ENCODE assay signal across 1 cellular context in the genomic region with DNA sequence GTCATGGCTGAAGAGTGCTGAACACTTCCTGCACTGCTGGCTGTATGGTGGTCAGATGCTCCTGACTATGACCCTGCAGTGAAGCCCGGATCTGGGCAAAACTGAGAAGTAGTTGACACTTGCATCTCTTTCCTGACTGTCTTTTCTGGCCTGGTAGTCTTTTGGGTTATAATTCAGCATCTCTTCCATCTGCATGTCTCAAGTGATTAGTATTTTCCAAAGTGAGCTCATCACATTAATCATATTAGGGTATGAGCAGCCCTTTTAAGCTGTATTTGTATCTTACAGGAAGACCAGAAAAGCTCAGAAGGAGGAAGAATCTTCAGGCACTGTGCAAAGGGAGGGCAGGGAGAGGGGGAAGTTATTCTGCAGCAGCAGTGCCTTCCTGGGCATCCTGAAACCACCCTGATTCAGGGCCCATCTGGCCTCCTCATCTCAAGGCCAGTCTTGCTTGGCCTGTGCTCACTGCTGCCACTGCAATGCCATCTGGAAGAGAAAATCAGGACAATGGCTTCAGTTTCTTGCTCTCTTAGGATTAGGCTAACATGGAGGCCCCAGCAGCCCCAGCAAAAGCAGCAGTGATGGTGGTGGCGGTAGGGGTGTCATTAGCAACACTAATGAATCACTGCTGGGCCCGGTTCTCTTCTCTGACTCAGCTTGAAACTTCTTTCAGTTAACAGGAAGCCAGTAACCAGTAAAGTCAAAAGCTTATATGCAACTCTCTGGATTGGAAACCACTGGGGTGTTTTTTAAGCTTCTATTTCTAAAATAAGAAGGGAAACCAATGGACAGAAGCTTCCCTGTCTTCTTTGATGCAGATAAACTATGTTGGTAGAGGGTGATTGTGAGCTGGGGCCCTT.
TF ChIP-seq lines count a peak whose summit lies in the region.

No MANE protein-coding gene starts in this region.

TF ChIP-seq in GM12878, 131 proteins besides CTCF, POLR2A, EP300 and RAD21 (continued from another document and continues in another):
- TF ChIP-seq, protein P1, sequence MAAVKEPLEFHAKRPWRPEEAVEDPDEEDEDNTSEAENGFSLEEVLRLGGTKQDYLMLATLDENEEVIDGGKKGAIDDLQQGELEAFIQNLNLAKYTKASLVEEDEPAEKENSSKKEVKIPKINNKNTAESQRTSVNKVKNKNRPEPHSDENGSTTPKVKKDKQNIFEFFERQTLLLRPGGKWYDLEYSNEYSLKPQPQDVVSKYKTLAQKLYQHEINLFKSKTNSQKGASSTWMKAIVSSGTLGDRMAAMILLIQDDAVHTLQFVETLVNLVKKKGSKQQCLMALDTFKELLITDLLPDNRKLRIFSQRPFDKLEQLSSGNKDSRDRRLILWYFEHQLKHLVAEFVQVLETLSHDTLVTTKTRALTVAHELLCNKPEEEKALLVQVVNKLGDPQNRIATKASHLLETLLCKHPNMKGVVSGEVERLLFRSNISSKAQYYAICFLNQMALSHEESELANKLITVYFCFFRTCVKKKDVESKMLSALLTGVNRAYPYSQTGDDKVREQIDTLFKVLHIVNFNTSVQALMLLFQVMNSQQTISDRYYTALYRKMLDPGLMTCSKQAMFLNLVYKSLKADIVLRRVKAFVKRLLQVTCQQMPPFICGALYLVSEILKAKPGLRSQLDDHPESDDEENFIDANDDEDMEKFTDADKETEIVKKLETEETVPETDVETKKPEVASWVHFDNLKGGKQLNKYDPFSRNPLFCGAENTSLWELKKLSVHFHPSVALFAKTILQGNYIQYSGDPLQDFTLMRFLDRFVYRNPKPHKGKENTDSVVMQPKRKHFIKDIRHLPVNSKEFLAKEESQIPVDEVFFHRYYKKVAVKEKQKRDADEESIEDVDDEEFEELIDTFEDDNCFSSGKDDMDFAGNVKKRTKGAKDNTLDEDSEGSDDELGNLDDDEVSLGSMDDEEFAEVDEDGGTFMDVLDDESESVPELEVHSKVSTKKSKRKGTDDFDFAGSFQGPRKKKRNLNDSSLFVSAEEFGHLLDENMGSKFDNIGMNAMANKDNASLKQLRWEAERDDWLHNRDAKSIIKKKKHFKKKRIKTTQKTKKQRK (IDR thresholded peaks at IDR 0.05; ENCODE audit: low read depth, low read length) = no peak
- TF ChIP-seq CBX5 (IDR thresholded peaks at IDR 0.05; ENCODE audit: low read depth) (0 out of 2 replicates have a peak, but pooled peaks have one; percentile 21), IKZF2 (IDR thresholded peaks at IDR 0.05) (peak; percentile 95 to 97), ASH2L (IDR thresholded peaks at IDR 0.05; ENCODE audit: borderline replicate concordance, low read depth) (0 out of 2 replicates have a peak, but pooled peaks have one; percentile 66), SREBF2 (IDR thresholded peaks at IDR 0.05; ENCODE audit: low read length) (no peak), TCF3 (IDR thresholded peaks at IDR 0.05; ENCODE audit: borderline replicate concordance, insufficient read depth, low read depth, low read length) (no peak), ATF7 (IDR thresholded peaks at IDR 0.05; ENCODE audit: low read depth) (peak; percentile 80), ZNF274 (IDR thresholded peaks at IDR 0.05; ENCODE audit: insufficient read depth, insufficient read length) (no peak), ZBED1 (IDR thresholded peaks at IDR 0.05; ENCODE audit: borderline replicate concordance) (peak; percentile 71; the same call in 1 of the 2 replicates), SIN3A (IDR thresholded peaks at IDR 0.05; ENCODE audit: low read depth, low read length) (no peak), YY1 (IDR thresholded peaks at IDR 0.05; ENCODE audit: low read depth, low read length) (peak; percentile 92), SUPT20H (IDR thresholded peaks at IDR 0.05; ENCODE audit: borderline replicate concordance, control insufficient read depth, low read depth, low read length) (no peak), HCFC1 (IDR thresholded peaks at IDR 0.05; ENCODE audit: low read length) (no peak), MYC (IDR thresholded peaks at IDR 0.05; ENCODE audit: insufficient read depth, insufficient read length, insufficient replicate concordance, low read length, severe bottlenecking) (no peak), IRF4 (IDR thresholded peaks at IDR 0.05; ENCODE audit: low read depth, low read length) (peak; percentile 70; the same call in 1 of the 2 replicates), NR2C2 (IDR thresholded peaks at IDR 0.05; ENCODE audit: borderline replicate concordance, control insufficient read depth, insufficient read length, low read depth) (no peak), CREM (IDR thresholded peaks at IDR 0.05; ENCODE audit: low read depth) (peak; percentile 62; the same call in 1 of the 2 replicates), STAT3 (IDR thresholded peaks at IDR 0.05; ENCODE audit: low read depth, low read length) (no peak), TBL1XR1 (IDR thresholded peaks at IDR 0.05; ENCODE audit: low read depth, low read length) (no peak), GATAD2B (conservative IDR thresholded peaks at IDR 0.05; ENCODE audit: low read depth) (no peak), FOXK2 (IDR thresholded peaks at IDR 0.05) (no peak), YBX1 (IDR thresholded peaks at IDR 0.05) (no peak), SIX5 (IDR thresholded peaks at IDR 0.05; ENCODE audit: low read depth, low read length, severe bottlenecking) (no peak), CHD1 (IDR thresholded peaks at IDR 0.05; ENCODE audit: low read depth, low read length) (no peak), SMARCA5 (IDR thresholded peaks at IDR 0.05) (no peak), PAX5 (IDR thresholded peaks at IDR 0.05; ENCODE audit: borderline replicate concordance, low read depth, low read length) (peak; percentile 39; the same call in 1 of the 2 replicates), KAT2A (conservative IDR thresholded peaks at IDR 0.05; ENCODE audit: control insufficient read depth, low read depth, low read length) (no peak), NFIC (IDR thresholded peaks at IDR 0.05; ENCODE audit: low read depth, low read length) (peak; percentile 97), TCF12 (IDR thresholded peaks at IDR 0.05; ENCODE audit: low read depth, low read length) (peak; percentile 26; the same call in 1 of the 2 replicates)
- TF ChIP-seq, protein P2, sequence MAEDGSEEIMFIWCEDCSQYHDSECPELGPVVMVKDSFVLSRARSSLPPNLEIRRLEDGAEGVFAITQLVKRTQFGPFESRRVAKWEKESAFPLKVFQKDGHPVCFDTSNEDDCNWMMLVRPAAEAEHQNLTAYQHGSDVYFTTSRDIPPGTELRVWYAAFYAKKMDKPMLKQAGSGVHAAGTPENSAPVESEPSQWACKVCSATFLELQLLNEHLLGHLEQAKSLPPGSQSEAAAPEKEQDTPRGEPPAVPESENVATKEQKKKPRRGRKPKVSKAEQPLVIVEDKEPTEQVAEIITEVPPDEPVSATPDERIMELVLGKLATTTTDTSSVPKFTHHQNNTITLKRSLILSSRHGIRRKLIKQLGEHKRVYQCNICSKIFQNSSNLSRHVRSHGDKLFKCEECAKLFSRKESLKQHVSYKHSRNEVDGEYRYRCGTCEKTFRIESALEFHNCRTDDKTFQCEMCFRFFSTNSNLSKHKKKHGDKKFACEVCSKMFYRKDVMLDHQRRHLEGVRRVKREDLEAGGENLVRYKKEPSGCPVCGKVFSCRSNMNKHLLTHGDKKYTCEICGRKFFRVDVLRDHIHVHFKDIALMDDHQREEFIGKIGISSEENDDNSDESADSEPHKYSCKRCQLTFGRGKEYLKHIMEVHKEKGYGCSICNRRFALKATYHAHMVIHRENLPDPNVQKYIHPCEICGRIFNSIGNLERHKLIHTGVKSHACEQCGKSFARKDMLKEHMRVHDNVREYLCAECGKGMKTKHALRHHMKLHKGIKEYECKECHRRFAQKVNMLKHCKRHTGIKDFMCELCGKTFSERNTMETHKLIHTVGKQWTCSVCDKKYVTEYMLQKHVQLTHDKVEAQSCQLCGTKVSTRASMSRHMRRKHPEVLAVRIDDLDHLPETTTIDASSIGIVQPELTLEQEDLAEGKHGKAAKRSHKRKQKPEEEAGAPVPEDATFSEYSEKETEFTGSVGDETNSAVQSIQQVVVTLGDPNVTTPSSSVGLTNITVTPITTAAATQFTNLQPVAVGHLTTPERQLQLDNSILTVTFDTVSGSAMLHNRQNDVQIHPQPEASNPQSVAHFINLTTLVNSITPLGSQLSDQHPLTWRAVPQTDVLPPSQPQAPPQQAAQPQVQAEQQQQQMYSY (CRISPR knock-in tag; IDR thresholded peaks at IDR 0.05) = no peak
- TF ChIP-seq, protein P3, sequence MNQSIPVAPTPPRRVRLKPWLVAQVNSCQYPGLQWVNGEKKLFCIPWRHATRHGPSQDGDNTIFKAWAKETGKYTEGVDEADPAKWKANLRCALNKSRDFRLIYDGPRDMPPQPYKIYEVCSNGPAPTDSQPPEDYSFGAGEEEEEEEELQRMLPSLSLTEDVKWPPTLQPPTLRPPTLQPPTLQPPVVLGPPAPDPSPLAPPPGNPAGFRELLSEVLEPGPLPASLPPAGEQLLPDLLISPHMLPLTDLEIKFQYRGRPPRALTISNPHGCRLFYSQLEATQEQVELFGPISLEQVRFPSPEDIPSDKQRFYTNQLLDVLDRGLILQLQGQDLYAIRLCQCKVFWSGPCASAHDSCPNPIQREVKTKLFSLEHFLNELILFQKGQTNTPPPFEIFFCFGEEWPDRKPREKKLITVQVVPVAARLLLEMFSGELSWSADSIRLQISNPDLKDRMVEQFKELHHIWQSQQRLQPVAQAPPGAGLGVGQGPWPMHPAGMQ (IDR thresholded peaks at IDR 0.05; ENCODE audit: borderline replicate concordance) = no peak
- TF ChIP-seq, protein P4, sequence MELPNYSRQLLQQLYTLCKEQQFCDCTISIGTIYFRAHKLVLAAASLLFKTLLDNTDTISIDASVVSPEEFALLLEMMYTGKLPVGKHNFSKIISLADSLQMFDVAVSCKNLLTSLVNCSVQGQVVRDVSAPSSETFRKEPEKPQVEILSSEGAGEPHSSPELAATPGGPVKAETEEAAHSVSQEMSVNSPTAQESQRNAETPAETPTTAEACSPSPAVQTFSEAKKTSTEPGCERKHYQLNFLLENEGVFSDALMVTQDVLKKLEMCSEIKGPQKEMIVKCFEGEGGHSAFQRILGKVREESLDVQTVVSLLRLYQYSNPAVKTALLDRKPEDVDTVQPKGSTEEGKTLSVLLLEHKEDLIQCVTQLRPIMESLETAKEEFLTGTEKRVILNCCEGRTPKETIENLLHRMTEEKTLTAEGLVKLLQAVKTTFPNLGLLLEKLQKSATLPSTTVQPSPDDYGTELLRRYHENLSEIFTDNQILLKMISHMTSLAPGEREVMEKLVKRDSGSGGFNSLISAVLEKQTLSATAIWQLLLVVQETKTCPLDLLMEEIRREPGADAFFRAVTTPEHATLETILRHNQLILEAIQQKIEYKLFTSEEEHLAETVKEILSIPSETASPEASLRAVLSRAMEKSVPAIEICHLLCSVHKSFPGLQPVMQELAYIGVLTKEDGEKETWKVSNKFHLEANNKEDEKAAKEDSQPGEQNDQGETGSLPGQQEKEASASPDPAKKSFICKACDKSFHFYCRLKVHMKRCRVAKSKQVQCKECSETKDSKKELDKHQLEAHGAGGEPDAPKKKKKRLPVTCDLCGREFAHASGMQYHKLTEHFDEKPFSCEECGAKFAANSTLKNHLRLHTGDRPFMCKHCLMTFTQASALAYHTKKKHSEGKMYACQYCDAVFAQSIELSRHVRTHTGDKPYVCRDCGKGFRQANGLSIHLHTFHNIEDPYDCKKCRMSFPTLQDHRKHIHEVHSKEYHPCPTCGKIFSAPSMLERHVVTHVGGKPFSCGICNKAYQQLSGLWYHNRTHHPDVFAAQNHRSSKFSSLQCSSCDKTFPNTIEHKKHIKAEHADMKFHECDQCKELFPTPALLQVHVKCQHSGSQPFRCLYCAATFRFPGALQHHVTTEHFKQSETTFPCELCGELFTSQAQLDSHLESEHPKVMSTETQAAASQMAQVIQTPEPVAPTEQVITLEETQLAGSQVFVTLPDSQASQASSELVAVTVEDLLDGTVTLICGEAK (IDR thresholded peaks at IDR 0.05; ENCODE audit: borderline replicate concordance) = no peak
- TF ChIP-seq, protein P5, sequence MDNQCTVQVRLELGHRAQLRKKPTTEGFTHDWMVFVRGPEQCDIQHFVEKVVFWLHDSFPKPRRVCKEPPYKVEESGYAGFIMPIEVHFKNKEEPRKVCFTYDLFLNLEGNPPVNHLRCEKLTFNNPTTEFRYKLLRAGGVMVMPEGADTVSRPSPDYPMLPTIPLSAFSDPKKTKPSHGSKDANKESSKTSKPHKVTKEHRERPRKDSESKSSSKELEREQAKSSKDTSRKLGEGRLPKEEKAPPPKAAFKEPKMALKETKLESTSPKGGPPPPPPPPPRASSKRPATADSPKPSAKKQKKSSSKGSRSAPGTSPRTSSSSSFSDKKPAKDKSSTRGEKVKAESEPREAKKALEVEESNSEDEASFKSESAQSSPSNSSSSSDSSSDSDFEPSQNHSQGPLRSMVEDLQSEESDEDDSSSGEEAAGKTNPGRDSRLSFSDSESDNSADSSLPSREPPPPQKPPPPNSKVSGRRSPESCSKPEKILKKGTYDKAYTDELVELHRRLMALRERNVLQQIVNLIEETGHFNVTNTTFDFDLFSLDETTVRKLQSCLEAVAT (IDR thresholded peaks at IDR 0.05) = no peak
- TF ChIP-seq, protein P6, sequence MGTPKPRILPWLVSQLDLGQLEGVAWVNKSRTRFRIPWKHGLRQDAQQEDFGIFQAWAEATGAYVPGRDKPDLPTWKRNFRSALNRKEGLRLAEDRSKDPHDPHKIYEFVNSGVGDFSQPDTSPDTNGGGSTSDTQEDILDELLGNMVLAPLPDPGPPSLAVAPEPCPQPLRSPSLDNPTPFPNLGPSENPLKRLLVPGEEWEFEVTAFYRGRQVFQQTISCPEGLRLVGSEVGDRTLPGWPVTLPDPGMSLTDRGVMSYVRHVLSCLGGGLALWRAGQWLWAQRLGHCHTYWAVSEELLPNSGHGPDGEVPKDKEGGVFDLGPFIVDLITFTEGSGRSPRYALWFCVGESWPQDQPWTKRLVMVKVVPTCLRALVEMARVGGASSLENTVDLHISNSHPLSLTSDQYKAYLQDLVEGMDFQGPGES (IDR thresholded peaks at IDR 0.05) = no peak
- TF ChIP-seq, protein P7, sequence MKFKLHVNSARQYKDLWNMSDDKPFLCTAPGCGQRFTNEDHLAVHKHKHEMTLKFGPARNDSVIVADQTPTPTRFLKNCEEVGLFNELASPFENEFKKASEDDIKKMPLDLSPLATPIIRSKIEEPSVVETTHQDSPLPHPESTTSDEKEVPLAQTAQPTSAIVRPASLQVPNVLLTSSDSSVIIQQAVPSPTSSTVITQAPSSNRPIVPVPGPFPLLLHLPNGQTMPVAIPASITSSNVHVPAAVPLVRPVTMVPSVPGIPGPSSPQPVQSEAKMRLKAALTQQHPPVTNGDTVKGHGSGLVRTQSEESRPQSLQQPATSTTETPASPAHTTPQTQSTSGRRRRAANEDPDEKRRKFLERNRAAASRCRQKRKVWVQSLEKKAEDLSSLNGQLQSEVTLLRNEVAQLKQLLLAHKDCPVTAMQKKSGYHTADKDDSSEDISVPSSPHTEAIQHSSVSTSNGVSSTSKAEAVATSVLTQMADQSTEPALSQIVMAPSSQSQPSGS (IDR thresholded peaks at IDR 0.05; ENCODE audit: low read length) = peak; percentile 88
- TF ChIP-seq, protein P8, sequence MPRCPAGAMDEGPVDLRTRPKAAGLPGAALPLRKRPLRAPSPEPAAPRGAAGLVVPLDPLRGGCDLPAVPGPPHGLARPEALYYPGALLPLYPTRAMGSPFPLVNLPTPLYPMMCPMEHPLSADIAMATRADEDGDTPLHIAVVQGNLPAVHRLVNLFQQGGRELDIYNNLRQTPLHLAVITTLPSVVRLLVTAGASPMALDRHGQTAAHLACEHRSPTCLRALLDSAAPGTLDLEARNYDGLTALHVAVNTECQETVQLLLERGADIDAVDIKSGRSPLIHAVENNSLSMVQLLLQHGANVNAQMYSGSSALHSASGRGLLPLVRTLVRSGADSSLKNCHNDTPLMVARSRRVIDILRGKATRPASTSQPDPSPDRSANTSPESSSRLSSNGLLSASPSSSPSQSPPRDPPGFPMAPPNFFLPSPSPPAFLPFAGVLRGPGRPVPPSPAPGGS (IDR thresholded peaks at IDR 0.05; ENCODE audit: borderline replicate concordance, insufficient read depth, low read depth, low read length, poor library complexity, severe bottlenecking) = no peak
